In the genomic region with DNA sequence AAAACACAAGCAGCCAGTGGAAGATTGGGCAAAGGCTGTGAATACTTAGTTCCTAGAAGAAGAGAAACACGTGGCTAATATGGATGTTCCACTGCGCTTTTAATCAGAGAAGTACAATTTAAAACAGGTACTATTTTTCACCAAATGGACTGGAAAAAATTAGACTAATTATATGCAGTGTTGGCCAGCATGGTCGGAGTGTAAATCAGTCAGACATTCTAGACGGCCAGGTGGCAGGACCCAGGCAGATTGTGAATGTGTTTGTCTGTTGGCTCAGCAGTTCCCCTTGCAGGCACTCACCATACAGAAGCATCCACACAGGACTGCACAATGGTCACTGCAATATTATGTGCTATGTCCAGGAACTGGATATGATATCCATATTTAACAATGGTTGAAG, we compare ENCODE assay signal across 1 cellular context.
TF ChIP-seq lines count a peak whose summit lies in the region.

No MANE protein-coding gene starts in this region.

TF ChIP-seq in GM12878, 131 proteins besides CTCF, POLR2A, EP300 and RAD21:
- TF ChIP-seq RAD51 (IDR thresholded peaks at IDR 0.05) (no peak), EED (IDR thresholded peaks at IDR 0.05; ENCODE audit: low read depth) (no peak), EZH2 (IDR thresholded peaks at IDR 0.05; ENCODE audit: borderline replicate concordance, control insufficient read depth, low read depth, low read length) (no peak), CEBPZ (IDR thresholded peaks at IDR 0.05; ENCODE audit: low read depth, low read length) (no peak)
TF ChIP-seq in GM12878: peak in this region for 0.
